34 cellular contexts compared by ENCODE assay signal in the genomic region with DNA sequence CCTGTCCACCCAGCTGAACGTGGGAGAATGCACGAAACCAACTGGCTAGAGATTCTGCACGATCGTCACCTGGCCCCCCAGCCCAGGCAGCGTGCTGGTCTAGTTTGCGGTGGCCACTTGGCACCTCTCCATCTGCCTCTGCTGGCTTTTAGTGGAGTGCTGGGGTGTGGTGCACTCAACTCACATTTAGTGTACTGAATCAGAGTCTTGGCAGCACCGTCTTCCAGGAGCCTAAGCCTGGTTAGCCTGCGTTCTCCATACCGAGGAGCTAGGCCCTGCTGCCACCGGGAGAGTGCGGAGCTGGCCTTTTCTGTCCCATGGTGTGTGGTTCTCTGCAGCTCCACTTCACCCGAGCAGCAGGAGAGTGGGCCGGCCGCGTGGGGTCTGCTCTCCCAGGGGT. TPM values are rescaled to one million over a fixed set of nuclear protein-coding genes. Genes with fewer than 3 reads are reported as not detected.
"Had no signal": no experiment of that assay in that cellular context is flagged by ENCODE, and none has a peak within 500 bp of the region (broad histone marks: within the 10 kb centered on the region; RNA-seq: fewer than 3 reads in every experiment).

No MANE protein-coding gene starts in this region.

- H3K27me3 ChIP-seq: adrenal gland, body of pancreas, brain microvascular endothelial cell, breast epithelium had no signal

- ATAC-seq: activated CD8-positive, alpha-beta T cell treated with anti-CD3 and anti-CD28 coated beads for 36 hours; activated naive CD4-positive, alpha-beta T cell treated with anti-CD3 and anti-CD28 coated beads, Interleukin-2, amount 50 U/mL, for 72 hours; activated T-cell treated with anti-CD3 and anti-CD28 coated beads, Interleukin-2, amount 50 U/mL, for 4 hours; activated T-cell treated with anti-CD3 and anti-CD28 coated beads, Interleukin-2, amount 50 U/mL, for 72 hours; activated T-helper 17 cell treated with anti-CD3 and anti-CD28 coated beads, Interleukin-2, amount 50 U/mL, for 72 hours; body of pancreas had no signal

- H3K36me3 ChIP-seq: adrenal gland, brain microvascular endothelial cell, breast epithelium had no signal

- H3K4me3 ChIP-seq: adrenal gland, body of pancreas, breast epithelium had no signal

- H3K9me3 ChIP-seq: adrenal gland, body of pancreas, breast epithelium had no signal

- DNase-seq: activated B cell treated with CpG ODN at 0.5 μM for 24 hours; activated CD4-positive, alpha-beta memory T cell treated with anti-CD3 and anti-CD28 coated beads for 36 hours; activated CD4-positive, alpha-beta T cell treated with anti-CD3 and anti-CD28 coated beads for 4 hours; activated CD4-positive, alpha-beta T cell treated with anti-CD3 and anti-CD28 coated beads, Interleukin-2, amount 50 U/mL, for 1 hour; activated CD4-positive, alpha-beta T cell treated with anti-CD3 and anti-CD28 coated beads, Interleukin-2, amount 50 U/mL, for 4 hours; activated CD4-positive, CD25-positive, alpha-beta regulatory T cell treated with anti-CD3 and anti-CD28 coated beads, Interleukin-2, amount 50 U/mL, for 72 hours; activated CD8-positive, alpha-beta memory T cell treated with anti-CD3 and anti-CD28 coated beads, Interleukin-2, amount 50 U/mL, for 4 hours; activated CD8-positive, alpha-beta T cell treated with anti-CD3 and anti-CD28 coated beads for 36 hours; activated gamma-delta T cell treated with Interleukin-2 at 50 U/mL for 16 hours; activated naive CD4-positive, alpha-beta T cell; activated naive CD4-positive, alpha-beta T cell treated with anti-CD3 and anti-CD28 coated beads for 36 hours; activated naive CD4-positive, alpha-beta T cell treated with anti-CD3 and anti-CD28 coated beads, Interleukin-2, amount 50 U/mL, for 16 hours; activated naive CD8-positive, alpha-beta T cell treated with anti-CD3 and anti-CD28 coated beads for 36 hours; activated T-cell treated with anti-CD3 and anti-CD28 coated beads for 4 hours; activated T-cell treated with anti-CD3 and anti-CD28 coated beads, Interleukin-2, amount 50 U/mL, for 1 hour; activated T-cell treated with anti-CD3 and anti-CD28 coated beads, Interleukin-2, amount 50 U/mL, for 4 hours; activated T-cell treated with anti-CD3 and anti-CD28 coated beads, Interleukin-2, amount 50 U/mL, for 72 hours; amniotic stem cell; body of pancreas; brain microvascular endothelial cell; central memory CD4-positive, alpha-beta T cell; T-helper 1 cell; T-helper 2 cell; T-helper 9 cell had no signal

- H3K4me1 ChIP-seq: adrenal gland, body of pancreas, breast epithelium had no signal

- H3K27ac ChIP-seq: adrenal gland, body of pancreas, brain microvascular endothelial cell, breast epithelium, VCaP had no signal

RNA-seq across cellular contexts. Expression of a gene that starts 30.4 kb away (rescaled TPM):
- total RNA-seq: activated T-cell treated with anti-CD3 and anti-CD28 coated beads, Interleukin-2, amount 50 U/mL, for 4 hours; astrocyte had no signal

RNA-seq across cellular contexts. Expression of a gene that starts 47.7 kb away (rescaled TPM):
- total RNA-seq: activated B cell treated with CpG ODN at 0.5 μM for 24 hours; activated CD4-positive, alpha-beta memory T cell treated with anti-CD3 and anti-CD28 coated beads for 36 hours; activated CD4-positive, alpha-beta T cell treated with anti-CD3 and anti-CD28 coated beads, Interleukin-2, amount 10 ng/mL, durations not matched to agents 24 days and 14 days; activated CD8-positive, alpha-beta memory T cell treated with anti-CD3 and anti-CD28 coated beads for 36 hours; activated CD8-positive, alpha-beta T cell treated with anti-CD3 and anti-CD28 coated beads for 36 hours; activated naive CD4-positive, alpha-beta T cell treated with anti-CD3 and anti-CD28 coated beads for 36 hours; activated naive CD8-positive, alpha-beta T cell treated with anti-CD3 and anti-CD28 coated beads for 36 hours; activated T-cell treated with anti-CD3 and anti-CD28 coated beads, Interleukin-2, amount 50 U/mL, for 72 hours; activated T-helper 1 cell treated with anti-CD3 and anti-CD28 coated beads, Interleukin-12 subunit alpha, Interleukin-12 subunit beta, Interleukin-2, Interleukin-4 antibody, amounts not matched to agents 30 ng/mL and 10 ng/mL and 1 ng/mL, durations not matched to agents 14 hours and 24 hours and 36 hours; activated T-helper 17 cell treated with anti-CD3 and anti-CD28 coated beads, Interleukin-2, amount 50 U/mL, for 72 hours had no signal

RNA-seq across cellular contexts. Expression of a gene that starts 58.2 kb away (rescaled TPM):
- total RNA-seq: activated CD4-positive, alpha-beta T cell treated with anti-CD3 and anti-CD28 coated beads, Interleukin-2, amount 10 ng/mL, durations not matched to agents 24 days and 14 days; activated T-cell treated with anti-CD3 and anti-CD28 coated beads, Interleukin-2, amount 50 U/mL, for 72 hours; aorta; astrocyte; body of pancreas; breast epithelium had no signal
- polyA plus RNA-seq: aorta had no signal
